ENCODE assay signal across 23 cellular contexts in the genomic region with DNA sequence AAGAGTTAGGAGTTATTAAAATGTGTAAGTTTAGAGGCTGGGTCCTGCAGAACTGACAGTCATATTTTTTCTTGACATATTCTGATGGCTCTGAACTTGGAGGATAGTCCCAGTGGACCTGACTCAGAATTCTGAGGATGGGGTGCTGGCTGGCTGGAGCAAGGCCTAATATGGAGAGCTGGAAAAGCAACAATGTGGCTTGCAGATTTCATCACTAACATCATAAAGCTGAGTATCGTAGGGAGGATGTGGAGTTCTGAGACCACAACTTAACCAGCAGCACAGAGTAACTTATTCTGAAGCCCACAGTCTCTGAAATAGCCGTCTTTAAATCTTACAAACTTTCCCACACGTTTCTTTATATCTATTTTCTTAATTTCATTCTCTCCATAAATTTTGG. TPM values are rescaled to one million over a fixed set of nuclear protein-coding genes. Genes with fewer than 3 reads are reported as not detected.
DNase-seq lines count a peak whose midpoint lies in the region; ATAC-seq and TF ChIP-seq lines count a peak whose summit lies in the region.
"Had no signal": no experiment of that assay in that cellular context is flagged by ENCODE, and none has a peak within 500 bp of the region (broad histone marks: within the 10 kb centered on the region; RNA-seq: fewer than 3 reads in every experiment).

No MANE protein-coding gene starts in this region.

- no peak for TF ChIP-seq RAD21 in SK-N-SH (IDR thresholded peaks at IDR 0.05; ENCODE audit: low read length)

- H3K18ac ChIP-seq in mesenchymal stem cell (ENCODE audit: low read depth in 1 of 2, low read length in 2 of 2) = no peak overlapping the region

- WGBS in mesenchymal stem cell = 72% methylated on average over 1 of the region's 3 CpGs
- WGBS in stomach, 5 donors = 75 to 86% (median 85%) methylated on average over 3 of the region's 3 CpGs
- 7% methylated on average over 3 of the region's 3 CpGs for WGBS in SK-N-SH (ENCODE audit: low lambda C conversion rate)

- H4K91ac ChIP-seq in mesenchymal stem cell (ENCODE audit: low read length) = no peak overlapping the region

- no peaks in the 10 kb centered on the region for H3K9me2 ChIP-seq in SK-N-SH

- no peak overlapping the region for H4K8ac ChIP-seq in mesenchymal stem cell (ENCODE audit: low read length)

- TF ChIP-seq EP300 in stomach (IDR thresholded peaks at IDR 0.05) (no peak), SK-N-SH (IDR thresholded peaks at IDR 0.05; ENCODE audit: borderline replicate concordance in 1 of 2, low read depth in 1 of 2, low read length in 1 of 2) (no peak)

- H3K36me3 ChIP-seq in ACC112 (ENCODE audit: insufficient read depth, low read length) = no peaks in the 10 kb centered on the region
- no peaks in the 10 kb centered on the region for H3K36me3 ChIP-seq in mesenchymal stem cell (ENCODE audit: control insufficient read depth in 1 of 2, insufficient read depth in 2 of 2, low read depth in 1 of 2, low read length in 2 of 2)
- H3K36me3 ChIP-seq in stomach = no peaks in the 10 kb centered on the region
- H3K36me3 ChIP-seq in SK-N-SH (replicated peaks in 1 of 2; ENCODE audit: control insufficient read depth in 1 of 2, insufficient read depth in 2 of 2, low read length in 1 of 2) = no peaks in the 10 kb centered on the region
- H3K36me3 ChIP-seq: BE2C, HAP-1 had no signal

- H3K27ac ChIP-seq in ACC112 (ENCODE audit: low read depth, low read length) = no peak overlapping the region
- H3K27ac ChIP-seq in mesenchymal stem cell (ENCODE audit: low read length, poor library complexity, severe bottlenecking) = no peak overlapping the region
- H3K27ac ChIP-seq in stomach = no peak overlapping the region
- H3K27ac ChIP-seq in SK-N-SH (ENCODE audit: low read depth in 2 of 2, low read length in 1 of 2) = no peak overlapping the region
- H3K27ac ChIP-seq: GM23248, RWPE1, SK-N-MC had no signal

- no peaks in the 10 kb centered on the region for H4K20me1 ChIP-seq in SK-N-SH (ENCODE audit: insufficient read depth)

- no peak overlapping the region for H2AK5ac ChIP-seq in mesenchymal stem cell (ENCODE audit: low read length, severe bottlenecking)

- H3F3A ChIP-seq in SK-N-SH (replicated peaks; ENCODE audit: insufficient read depth) = no peaks in the 10 kb centered on the region

- H3K27me3 ChIP-seq in ACC112 (ENCODE audit: insufficient read depth, low read length) (no peaks in the 10 kb centered on the region), mesenchymal stem cell (ENCODE audit: control insufficient read depth in 1 of 2, insufficient read depth in 1 of 2, low read length in 2 of 2) (no peaks in the 10 kb centered on the region), stomach (peaks cover 0 to 3% (median 0%) of the 10 kb centered on the region in 3 donors), SK-N-SH (ENCODE audit: insufficient read depth) (peaks cover 39% of the 10 kb centered on the region; the same call in 1 of the 2 replicates)

- H3K4me1 ChIP-seq in ACC112 (ENCODE audit: control insufficient read depth, insufficient read depth, low read length, unreplicated experiment) = peaks cover 24% of the 10 kb centered on the region
- H3K4me1 ChIP-seq in mesenchymal stem cell (ENCODE audit: control insufficient read depth, insufficient read depth, low read depth, low read length) = peaks cover 3% of the 10 kb centered on the region
- no peaks in the 10 kb centered on the region for H3K4me1 ChIP-seq in stomach
- H3K4me1 ChIP-seq in SK-N-SH (ENCODE audit: control insufficient read depth in 1 of 2, insufficient read depth in 2 of 2, low read depth in 1 of 2, low read length in 1 of 2) = no peaks in the 10 kb centered on the region
- H3K4me1 ChIP-seq: BE2C, HAP-1 had no signal

- no peak overlapping the region for H3K14ac ChIP-seq in mesenchymal stem cell (ENCODE audit: low read length in 2 of 2)

- peak overlapping the region; percentile 7 for H3K9ac ChIP-seq in mesenchymal stem cell (ENCODE audit: low read length)
- H3K9ac ChIP-seq in SK-N-SH = no peak overlapping the region
- H3K9ac ChIP-seq: GM23248 had no signal

- H2BK15ac ChIP-seq in mesenchymal stem cell (ENCODE audit: low read depth, poor library complexity, severe bottlenecking) = no peak overlapping the region

- no peaks in the 10 kb centered on the region for H3K79me1 ChIP-seq in mesenchymal stem cell (replicated peaks; ENCODE audit: low read length, poor library complexity, severe bottlenecking)

- no peak overlapping the region for H3K4me3 ChIP-seq in ACC112 (ENCODE audit: low read depth, low read length)
- H3K4me3 ChIP-seq in mesenchymal stem cell (ENCODE audit: insufficient read depth in 1 of 2, low read depth in 1 of 2, low read length in 2 of 2) = no peak overlapping the region
- H3K4me3 ChIP-seq in stomach = no peak overlapping the region
- no peak overlapping the region for H3K4me3 ChIP-seq in SK-N-SH (ENCODE audit: low read depth in 2 of 2, low read length in 1 of 2)
- H3K4me3 ChIP-seq: GM23248, HAP-1, SK-N-MC had no signal

- no peaks in the 10 kb centered on the region for H3K9me3 ChIP-seq in mesenchymal stem cell (ENCODE audit: control insufficient read depth, low read length)
- H3K9me3 ChIP-seq in stomach = peaks cover 0 to 4% (median 0%) of the 10 kb centered on the region in 4 donors
- H3K9me3 ChIP-seq in SK-N-SH = no peaks in the 10 kb centered on the region
- H3K9me3 ChIP-seq: BE2C, HAP-1 had no signal

- no peak overlapping the region for H2BK5ac ChIP-seq in mesenchymal stem cell (ENCODE audit: low read depth, low read length, poor library complexity, severe bottlenecking)

- POLR2A ChIA-PET in SK-N-SH (lab: Yijun Ruan, JAX) = no interaction called here

- ATAC-seq in HG02884 (IDR thresholded peaks at IDR 0.05; ENCODE audit: unreplicated experiment) (no peak), HG03565 (IDR thresholded peaks at IDR 0.05; ENCODE audit: unreplicated experiment) (no peak)

- no peak overlapping the region for H3K4ac ChIP-seq in mesenchymal stem cell (ENCODE audit: low read depth in 1 of 2, low read length in 2 of 2)

- DNase-seq in GM04503 (ENCODE audit: low read depth) (peak; percentile 33), amniotic epithelial cell (ENCODE audit: low read depth) (peak; percentile 21), mesenchymal stem cell (no peak), stomach (no peak), SK-N-SH (no peak)
- DNase-seq: 8988T; BE2C; GM23248; NCI-H1105; NCI-H146; NCI-H2029; NCI-H2171; NCI-H345; NCI-H524; NCI-H774; NK-92 treated with Interleukin-12 subunit alpha and Interleukin-12 subunit beta, amount 100 ng/mL, for 24 hours; SHP77 treated with DMSO at 0.1 percent for 48 hours had no signal

- no peak for TF ChIP-seq CTCF in stomach (IDR thresholded peaks at IDR 0.05)
- no peak for TF ChIP-seq CTCF in SK-N-SH (IDR thresholded peaks at IDR 0.05)

- no peak overlapping the region for H2BK12ac ChIP-seq in mesenchymal stem cell (ENCODE audit: low read length in 2 of 2)

- H2AFZ ChIP-seq in ACC112 (ENCODE audit: low read length, unreplicated experiment) (peak overlapping the region; percentile 22), mesenchymal stem cell (ENCODE audit: low read depth, low read length) (no peak overlapping the region), SK-N-SH (ENCODE audit: low read depth) (no peak overlapping the region)
- H2AFZ ChIP-seq: GM23248 had no signal

- CTCF ChIA-PET in SK-N-SH (lab: Yijun Ruan, JAX) = no interaction called here

- no peak overlapping the region for H2BK120ac ChIP-seq in mesenchymal stem cell (ENCODE audit: low read depth, low read length)

- H3K79me2 ChIP-seq in ACC112 (ENCODE audit: control insufficient read depth, insufficient read depth, low read length, unreplicated experiment) = no peaks in the 10 kb centered on the region
- no peaks in the 10 kb centered on the region for H3K79me2 ChIP-seq in SK-N-SH (ENCODE audit: insufficient read depth)

- H3K23ac ChIP-seq in mesenchymal stem cell (ENCODE audit: low read length in 2 of 2) = no peak overlapping the region

- no peak for TF ChIP-seq POLR2A in stomach (IDR thresholded peaks at IDR 0.05)

- H3K4me2 ChIP-seq in mesenchymal stem cell (ENCODE audit: low read length, poor library complexity, severe bottlenecking) (no peak overlapping the region), SK-N-SH (no peak overlapping the region)

- intact Hi-C loops in stomach (cut with DNase I; ENCODE audit: low total_unique reads) = no loop called here

TF ChIP-seq in SK-N-SH, 30 proteins besides CTCF, POLR2A, EP300 and RAD21 (continues in another document):
- no peak for TF ChIP-seq RCOR1 (IDR thresholded peaks at IDR 0.05; ENCODE audit: low read length)

RNA-seq across cellular contexts. Expression of a gene that starts 2.3 kb away (rescaled TPM):
- polyA plus RNA-seq in mesenchymal stem cell (2013, experiment 1 of 2) = 0.04 TPM
- polyA plus RNA-seq in mesenchymal stem cell (2013, experiment 2 of 2) = 0.03 TPM
- not detected for total RNA-seq in stomach
- polyA plus RNA-seq in stomach = not detected
- polyA plus RNA-seq in SK-N-SH (2012; rRNA removed) = not detected in 2 replicates
- not detected in 2 replicates for polyA plus RNA-seq in SK-N-SH (2012; cell fraction: cytosol; rRNA removed)
- polyA plus RNA-seq in SK-N-SH (2012; cell fraction: nucleus; rRNA removed) = not detected in 2 replicates

RNA-seq across cellular contexts. Expression of a gene that starts 5.3 kb away (rescaled TPM):
- polyA plus RNA-seq in mesenchymal stem cell (2013, experiment 1 of 2) = not detected
- polyA plus RNA-seq in mesenchymal stem cell (2013, experiment 2 of 2) = not detected
- total RNA-seq in stomach = not detected
- polyA plus RNA-seq in stomach = not detected
- polyA plus RNA-seq in SK-N-SH (2012; rRNA removed) = not detected in 2 replicates
- polyA plus RNA-seq in SK-N-SH (2012; cell fraction: cytosol; rRNA removed) = not detected in 2 replicates
- polyA plus RNA-seq in SK-N-SH (2012; cell fraction: nucleus; rRNA removed) = not detected in 2 replicates
- total RNA-seq: GM23248 had no signal
- polyA plus RNA-seq: GM23248 had no signal

RNA-seq across cellular contexts. Expression of a gene that starts 10.0 kb away (rescaled TPM):
- polyA plus RNA-seq in mesenchymal stem cell (2013, experiment 1 of 2) = not detected
- polyA plus RNA-seq in mesenchymal stem cell (2013, experiment 2 of 2) = not detected
- not detected for total RNA-seq in stomach
- polyA plus RNA-seq in stomach (not detected), SK-N-SH (2012; rRNA removed) (not detected in 2 replicates)
- polyA plus RNA-seq in SK-N-SH (2012; cell fraction: cytosol; rRNA removed) = not detected in 2 replicates
- polyA plus RNA-seq in SK-N-SH (2012; cell fraction: nucleus; rRNA removed) = not detected in 2 replicates
- total RNA-seq: GM23248 had no signal
- polyA plus RNA-seq: GM23248 had no signal

RNA-seq across cellular contexts. Expression of a gene that starts 15.8 kb away (rescaled TPM):
- not detected for polyA plus RNA-seq in mesenchymal stem cell (2013, experiment 1 of 2)
- polyA plus RNA-seq in mesenchymal stem cell (2013, experiment 2 of 2) = not detected
- not detected for total RNA-seq in stomach
- not detected for polyA plus RNA-seq in stomach
- not detected in 2 replicates for polyA plus RNA-seq in SK-N-SH (2012; rRNA removed)
- not detected in 2 replicates for polyA plus RNA-seq in SK-N-SH (2012; cell fraction: cytosol; rRNA removed)
- not detected in 2 replicates for polyA plus RNA-seq in SK-N-SH (2012; cell fraction: nucleus; rRNA removed)
- total RNA-seq: GM23248 had no signal
- polyA plus RNA-seq: GM23248 had no signal

RNA-seq across cellular contexts. Expression of a gene that starts 16.5 kb away (rescaled TPM):
- not detected for polyA plus RNA-seq in mesenchymal stem cell (2013, experiment 1 of 2)
- polyA plus RNA-seq in mesenchymal stem cell (2013, experiment 2 of 2) = not detected
- total RNA-seq in stomach = not detected
- polyA plus RNA-seq in stomach (not detected), SK-N-SH (2012; rRNA removed) (not detected in 2 replicates)
- 0.04 TPM in 1 of 2 replicates, not detected in the other for polyA plus RNA-seq in SK-N-SH (2012; cell fraction: cytosol; rRNA removed)
- not detected in 2 replicates for polyA plus RNA-seq in SK-N-SH (2012; cell fraction: nucleus; rRNA removed)

Comparison
In these comparisons a context has a peak if more than half of its experiments do, and no peak if none do; other contexts are left out.
1. DNase-seq: peak in GM04503 (single experiment) and amniotic epithelial cell (single experiment); none in mesenchymal stem cell (single experiment), stomach (single experiment) and SK-N-SH (single experiment).